In genomic region chr1:162224267-162224666, GRCh38 we compare ENCODE assay signal across 28 cellular contexts.
"Had no signal": no experiment of that assay in that cellular context is flagged by ENCODE, and none has a peak within 500 bp of the region (broad histone marks: within the 10 kb centered on the region; RNA-seq: fewer than 3 reads in every experiment).

No MANE protein-coding gene starts in this region.

- H3K9me3 ChIP-seq: MG63 had no signal

- DNase-seq: activated CD4-positive, alpha-beta T cell treated with anti-CD3 and anti-CD28 coated beads, Interleukin-2, amount 10 ng/mL, durations not matched to agents 24 days and 14 days; activated CD4-positive, alpha-beta T cell treated with anti-CD3 and anti-CD28 coated beads, Interleukin-2, amount 50 U/mL, for 4 hours; activated CD8-positive, alpha-beta T cell treated with anti-CD3 and anti-CD28 coated beads, Interleukin-2, amount 10 ng/mL, durations not matched to agents 7 days and 5 days; activated gamma-delta T cell treated with Interleukin-2 at 50 U/mL for 16 hours; activated naive CD4-positive, alpha-beta T cell treated with anti-CD3 and anti-CD28 coated beads, Interleukin-2, amount 10 ng/mL, durations not matched to agents 7 days and 5 days; activated naive CD8-positive, alpha-beta T cell treated with anti-CD3 and anti-CD28 coated beads for 36 hours; activated T-cell treated with anti-CD3 and anti-CD28 coated beads for 4 hours; activated T-cell treated with anti-CD3 and anti-CD28 coated beads, Interleukin-2, amount 50 U/mL, for 4 hours; amniotic stem cell; aorta; brain microvascular endothelial cell; central memory CD4-positive, alpha-beta T cell; Kasumi-1; MG63; MV-4-11; NCI-H1092; NCI-H1436 treated with DMSO at 0.1 percent for 48 hours; NCI-H1694 treated with DMSO at 0.1 percent for 48 hours; NCI-H2029 treated with DMSO at 0.1 percent for 48 hours; NCI-H2107; NCI-H2171; NCI-H510A; NCI-H748 treated with DMSO at 0.1 percent for 48 hours; NK-92 treated with Interleukin-12 subunit alpha and Interleukin-12 subunit beta, amount 100 ng/mL, for 24 hours; Right ventricle myocardium superior; T1000 had no signal

- H3K27me3 ChIP-seq: brain microvascular endothelial cell had no signal

- H2AFZ ChIP-seq: PC-9 had no signal

- ATAC-seq: activated CD8-positive, alpha-beta T cell treated with anti-CD3 and anti-CD28 coated beads, Interleukin-2, amount 10 ng/mL, durations not matched to agents 7 days and 5 days; activated T-cell treated with anti-CD3 and anti-CD28 coated beads, Interleukin-2, amount 50 U/mL, for 4 hours had no signal

- H3K4me3 ChIP-seq: MG63, PC-9, SK-N-MC had no signal

- H3K36me3 ChIP-seq: brain microvascular endothelial cell, MG63 had no signal

- H3K27ac ChIP-seq: brain microvascular endothelial cell, PC-9, SK-N-MC had no signal
